In genomic region chr7:105876091-105876963, GRCh38 we compare ENCODE assay signal across 1 cellular context.
TF ChIP-seq lines count a peak whose summit lies in the region.

Gene ATXN7L1, minus strand, starts transcription at chr7:105876599. Its CDS starts 41 bp downstream, at chr7:105876558.

TF ChIP-seq in HEK293, 187 proteins besides CTCF, POLR2A, EP300 and RAD21 (continued from another document and continues in another):
- TF ChIP-seq, protein P1, sequence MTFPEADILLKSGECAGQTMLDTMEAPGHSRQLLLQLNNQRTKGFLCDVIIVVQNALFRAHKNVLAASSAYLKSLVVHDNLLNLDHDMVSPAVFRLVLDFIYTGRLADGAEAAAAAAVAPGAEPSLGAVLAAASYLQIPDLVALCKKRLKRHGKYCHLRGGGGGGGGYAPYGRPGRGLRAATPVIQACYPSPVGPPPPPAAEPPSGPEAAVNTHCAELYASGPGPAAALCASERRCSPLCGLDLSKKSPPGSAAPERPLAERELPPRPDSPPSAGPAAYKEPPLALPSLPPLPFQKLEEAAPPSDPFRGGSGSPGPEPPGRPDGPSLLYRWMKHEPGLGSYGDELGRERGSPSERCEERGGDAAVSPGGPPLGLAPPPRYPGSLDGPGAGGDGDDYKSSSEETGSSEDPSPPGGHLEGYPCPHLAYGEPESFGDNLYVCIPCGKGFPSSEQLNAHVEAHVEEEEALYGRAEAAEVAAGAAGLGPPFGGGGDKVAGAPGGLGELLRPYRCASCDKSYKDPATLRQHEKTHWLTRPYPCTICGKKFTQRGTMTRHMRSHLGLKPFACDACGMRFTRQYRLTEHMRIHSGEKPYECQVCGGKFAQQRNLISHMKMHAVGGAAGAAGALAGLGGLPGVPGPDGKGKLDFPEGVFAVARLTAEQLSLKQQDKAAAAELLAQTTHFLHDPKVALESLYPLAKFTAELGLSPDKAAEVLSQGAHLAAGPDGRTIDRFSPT (tag by site-specific recombination; IDR thresholded peaks at IDR 0.05) = no peak
- TF ChIP-seq ZNF624 (tag by site-specific recombination; IDR thresholded peaks at IDR 0.05) (no peak), ZNF10 (tag by site-specific recombination; IDR thresholded peaks at IDR 0.05) (no peak), OSR2 (tag by site-specific recombination; IDR thresholded peaks at IDR 0.05) (no peak), ZNF555 (tag by site-specific recombination; conservative IDR thresholded peaks at IDR 0.05) (no peak), ZNF146 (tag by site-specific recombination; IDR thresholded peaks at IDR 0.05) (no peak), ZNF26 (tag by site-specific recombination; IDR thresholded peaks at IDR 0.05) (no peak), ZNF239 (tag by site-specific recombination; IDR thresholded peaks at IDR 0.05) (no peak), ZNF549 (tag by site-specific recombination; IDR thresholded peaks at IDR 0.05) (no peak), ZNF701 (tag by site-specific recombination; IDR thresholded peaks at IDR 0.05) (no peak), ZEB2 (tag by site-specific recombination; IDR thresholded peaks at IDR 0.05) (0 out of 2 replicates have a peak, but pooled peaks have one; percentile 36), ZNF157 (tag by site-specific recombination; IDR thresholded peaks at IDR 0.05) (no peak), GLI4 (tag by site-specific recombination; IDR thresholded peaks at IDR 0.05) (no peak), ZNF837 (tag by site-specific recombination; IDR thresholded peaks at IDR 0.05) (no peak), OVOL3 (tag by site-specific recombination; IDR thresholded peaks at IDR 0.05) (no peak), ZNF692 (tag by site-specific recombination; IDR thresholded peaks at IDR 0.05) (peak; percentile 77), ZNF654 (tag by site-specific recombination; IDR thresholded peaks at IDR 0.05; ENCODE audit: low read depth) (no peak), ZNF341 (tag by site-specific recombination; IDR thresholded peaks at IDR 0.05; ENCODE audit: low read depth) (peak; percentile 70), ZNF658 (tag by site-specific recombination; IDR thresholded peaks at IDR 0.05) (no peak), ZBTB26 (tag by site-specific recombination; optimal IDR thresholded peaks at IDR 0.05) (no peak), REPIN1 (tag by site-specific recombination; IDR thresholded peaks at IDR 0.05; ENCODE audit: low read depth) (peak; percentile 65; the same call in 1 of the 2 replicates), ZFP41 (tag by site-specific recombination; IDR thresholded peaks at IDR 0.05; ENCODE audit: borderline replicate concordance) (no peak), ZNF112 (tag by site-specific recombination; IDR thresholded peaks at IDR 0.05) (no peak), ZBTB49 (tag by site-specific recombination; IDR thresholded peaks at IDR 0.05; ENCODE audit: low read depth) (no peak), ZNF660 (tag by site-specific recombination; IDR thresholded peaks at IDR 0.05) (peak; percentile 46; the same call in 1 of the 2 replicates), ELK4 (IDR thresholded peaks at IDR 0.05; ENCODE audit: borderline replicate concordance, low read depth, low read length) (no peak), ZNF423 (tag by site-specific recombination; IDR thresholded peaks at IDR 0.05) (no peak), ZNF830 (tag by site-specific recombination; IDR thresholded peaks at IDR 0.05; ENCODE audit: low read depth) (no peak), ZBTB8A (tag by site-specific recombination; IDR thresholded peaks at IDR 0.05) (no peak), ZNF416 (tag by site-specific recombination; IDR thresholded peaks at IDR 0.05) (no peak), RBAK (tag by site-specific recombination; IDR thresholded peaks at IDR 0.05) (no peak), ZIC2 (tag by site-specific recombination; IDR thresholded peaks at IDR 0.05) (no peak), PRDM1 (tag by site-specific recombination; IDR thresholded peaks at IDR 0.05) (peak; percentile 86), HOXD13 (CRISPR knock-in tag; IDR thresholded peaks at IDR 0.05; ENCODE audit: borderline replicate concordance) (no peak), WT1 (tag by site-specific recombination; IDR thresholded peaks at IDR 0.05) (no peak), ZNF394 (tag by site-specific recombination; IDR thresholded peaks at IDR 0.05; ENCODE audit: borderline replicate concordance) (peak; percentile 69; the same call in 1 of the 2 replicates), ZNF548 (tag by site-specific recombination; IDR thresholded peaks at IDR 0.05) (no peak), ZNF18 (tag by site-specific recombination; IDR thresholded peaks at IDR 0.05) (no peak), ZNF670 (tag by site-specific recombination; IDR thresholded peaks at IDR 0.05; ENCODE audit: low read depth) (no peak), ZSCAN16 (tag by site-specific recombination; IDR thresholded peaks at IDR 0.05) (no peak), ZNF132 (tag by site-specific recombination; IDR thresholded peaks at IDR 0.05; ENCODE audit: borderline replicate concordance) (no peak), TCF7L2 (IDR thresholded peaks at IDR 0.05; ENCODE audit: borderline replicate concordance, low read depth, low read length) (no peak), ZNF600 (tag by site-specific recombination; IDR thresholded peaks at IDR 0.05) (no peak), ZNF302 (tag by site-specific recombination; IDR thresholded peaks at IDR 0.05; ENCODE audit: low read depth) (no peak), YY2 (tag by site-specific recombination; IDR thresholded peaks at IDR 0.05) (peak; percentile 90), ZNF16 (tag by site-specific recombination; IDR thresholded peaks at IDR 0.05; ENCODE audit: low read depth) (no peak), ZNF274 (IDR thresholded peaks at IDR 0.05; ENCODE audit: low read length) (no peak), ZNF274 (tag by site-specific recombination; IDR thresholded peaks at IDR 0.05; ENCODE audit: borderline replicate concordance) (no peak)
- TF ChIP-seq, protein P2, sequence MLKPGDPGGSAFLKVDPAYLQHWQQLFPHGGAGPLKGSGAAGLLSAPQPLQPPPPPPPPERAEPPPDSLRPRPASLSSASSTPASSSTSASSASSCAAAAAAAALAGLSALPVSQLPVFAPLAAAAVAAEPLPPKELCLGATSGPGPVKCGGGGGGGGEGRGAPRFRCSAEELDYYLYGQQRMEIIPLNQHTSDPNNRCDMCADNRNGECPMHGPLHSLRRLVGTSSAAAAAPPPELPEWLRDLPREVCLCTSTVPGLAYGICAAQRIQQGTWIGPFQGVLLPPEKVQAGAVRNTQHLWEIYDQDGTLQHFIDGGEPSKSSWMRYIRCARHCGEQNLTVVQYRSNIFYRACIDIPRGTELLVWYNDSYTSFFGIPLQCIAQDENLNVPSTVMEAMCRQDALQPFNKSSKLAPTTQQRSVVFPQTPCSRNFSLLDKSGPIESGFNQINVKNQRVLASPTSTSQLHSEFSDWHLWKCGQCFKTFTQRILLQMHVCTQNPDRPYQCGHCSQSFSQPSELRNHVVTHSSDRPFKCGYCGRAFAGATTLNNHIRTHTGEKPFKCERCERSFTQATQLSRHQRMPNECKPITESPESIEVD (tag by site-specific recombination; IDR thresholded peaks at IDR 0.05) = no peak
- TF ChIP-seq, protein P3, sequence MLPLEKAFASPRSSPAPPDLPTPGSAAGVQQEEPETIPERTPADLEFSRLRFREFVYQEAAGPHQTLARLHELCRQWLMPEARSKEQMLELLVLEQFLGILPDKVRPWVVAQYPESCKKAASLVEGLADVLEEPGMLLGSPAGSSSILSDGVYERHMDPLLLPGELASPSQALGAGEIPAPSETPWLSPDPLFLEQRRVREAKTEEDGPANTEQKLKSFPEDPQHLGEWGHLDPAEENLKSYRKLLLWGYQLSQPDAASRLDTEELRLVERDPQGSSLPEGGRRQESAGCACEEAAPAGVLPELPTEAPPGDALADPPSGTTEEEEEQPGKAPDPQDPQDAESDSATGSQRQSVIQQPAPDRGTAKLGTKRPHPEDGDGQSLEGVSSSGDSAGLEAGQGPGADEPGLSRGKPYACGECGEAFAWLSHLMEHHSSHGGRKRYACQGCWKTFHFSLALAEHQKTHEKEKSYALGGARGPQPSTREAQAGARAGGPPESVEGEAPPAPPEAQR (tag by site-specific recombination; IDR thresholded peaks at IDR 0.05) = no peak
- TF ChIP-seq, protein P4, sequence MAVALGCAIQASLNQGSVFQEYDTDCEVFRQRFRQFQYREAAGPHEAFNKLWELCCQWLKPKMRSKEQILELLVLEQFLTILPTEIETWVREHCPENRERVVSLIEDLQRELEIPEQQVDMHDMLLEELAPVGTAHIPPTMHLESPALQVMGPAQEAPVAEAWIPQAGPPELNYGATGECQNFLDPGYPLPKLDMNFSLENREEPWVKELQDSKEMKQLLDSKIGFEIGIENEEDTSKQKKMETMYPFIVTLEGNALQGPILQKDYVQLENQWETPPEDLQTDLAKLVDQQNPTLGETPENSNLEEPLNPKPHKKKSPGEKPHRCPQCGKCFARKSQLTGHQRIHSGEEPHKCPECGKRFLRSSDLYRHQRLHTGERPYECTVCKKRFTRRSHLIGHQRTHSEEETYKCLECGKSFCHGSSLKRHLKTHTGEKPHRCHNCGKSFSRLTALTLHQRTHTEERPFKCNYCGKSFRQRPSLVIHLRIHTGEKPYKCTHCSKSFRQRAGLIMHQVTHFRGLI (tag by site-specific recombination; IDR thresholded peaks at IDR 0.05) = no peak
- TF ChIP-seq, protein P5, sequence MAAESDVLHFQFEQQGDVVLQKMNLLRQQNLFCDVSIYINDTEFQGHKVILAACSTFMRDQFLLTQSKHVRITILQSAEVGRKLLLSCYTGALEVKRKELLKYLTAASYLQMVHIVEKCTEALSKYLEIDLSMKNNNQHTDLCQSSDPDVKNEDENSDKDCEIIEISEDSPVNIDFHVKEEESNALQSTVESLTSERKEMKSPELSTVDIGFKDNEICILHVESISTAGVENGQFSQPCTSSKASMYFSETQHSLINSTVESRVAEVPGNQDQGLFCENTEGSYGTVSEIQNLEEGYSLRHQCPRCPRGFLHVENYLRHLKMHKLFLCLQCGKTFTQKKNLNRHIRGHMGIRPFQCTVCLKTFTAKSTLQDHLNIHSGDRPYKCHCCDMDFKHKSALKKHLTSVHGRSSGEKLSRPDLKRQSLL (tag by site-specific recombination; IDR thresholded peaks at IDR 0.05) = no peak
